Comparison of ENCODE assay signal across 8 cellular contexts in the genomic region with DNA sequence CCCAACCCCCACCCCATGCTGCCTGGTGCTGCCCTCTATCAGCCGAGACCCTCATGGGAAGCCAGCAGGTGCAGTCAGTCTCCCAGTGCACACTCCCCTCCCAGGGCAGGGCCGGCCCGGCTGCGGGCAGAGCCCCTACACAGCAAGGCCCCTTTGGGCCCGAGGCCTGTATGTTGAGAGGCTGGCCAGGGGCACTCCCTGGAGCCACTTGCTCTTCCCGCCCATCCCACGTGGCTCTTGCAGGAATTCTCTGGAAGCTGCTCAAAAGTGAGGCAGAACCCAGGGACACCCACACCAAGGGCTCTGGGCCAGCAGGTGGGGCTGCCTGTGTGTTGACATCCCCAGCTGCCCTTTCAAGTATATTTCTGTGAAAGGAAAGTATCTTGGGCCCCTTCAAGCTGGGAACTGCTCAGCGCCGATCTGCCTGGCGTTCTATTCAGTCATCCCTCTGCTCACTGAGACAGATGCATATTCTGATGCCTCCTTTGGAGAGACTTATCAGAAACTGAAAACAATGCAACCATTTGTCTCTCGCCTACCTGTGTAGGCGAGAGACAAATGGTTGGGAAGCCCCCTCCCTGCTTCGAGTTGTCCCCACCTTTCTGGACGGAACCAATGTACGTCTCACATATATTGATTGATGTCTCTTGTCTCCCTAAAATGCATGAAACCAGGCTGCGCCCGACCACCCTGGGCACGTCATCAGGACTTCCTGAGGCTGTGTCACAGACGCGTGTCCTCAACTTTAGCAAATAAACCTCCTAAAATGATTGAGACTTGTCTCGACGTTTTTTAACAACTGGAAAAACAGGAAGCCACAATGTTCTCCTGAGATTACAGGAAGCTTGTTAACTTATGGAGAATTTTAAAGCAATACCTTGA. TPM values are rescaled to one million over a fixed set of nuclear protein-coding genes. Genes with fewer than 3 reads are reported as not detected.
A peak's percentile ranks its signal among the peaks of the same experiment; 100 is the strongest.
DNase-seq lines count a peak whose midpoint lies in the region; ATAC-seq lines count a peak whose summit lies in the region.

No MANE protein-coding gene starts in this region.

- H3K9me3 Mint-ChIP-seq in activated T-cell treated with anti-CD3 and anti-CD28 coated beads, Interleukin-2, amount 50 U/mL, for 4 hours: no peaks in the 10 kb centered on the region

- ATAC-seq in activated T-cell treated with anti-CD3 and anti-CD28 coated beads, Interleukin-2, amount 50 U/mL, for 4 hours: peak; percentile 66 to 71
- no peak for ATAC-seq in GM21737 (IDR thresholded peaks at IDR 0.05; ENCODE audit: unreplicated experiment)

- peaks cover 17% of the 10 kb centered on the region for H3K36me3 Mint-ChIP-seq in activated T-cell treated with anti-CD3 and anti-CD28 coated beads, Interleukin-2, amount 50 U/mL, for 4 hours (ENCODE audit: insufficient read depth)

- no peaks in the 10 kb centered on the region for H3K27me3 Mint-ChIP-seq in activated T-cell treated with anti-CD3 and anti-CD28 coated beads, Interleukin-2, amount 50 U/mL, for 4 hours (ENCODE audit: low read depth)

- DNase-seq in NCI-H2171 treated with DMSO at 0.1 percent for 48 hours (lab: John Stamatoyannopoulos, UW): peak; percentile 20
- no peak for DNase-seq in NCI-H2171 (lab: John Stamatoyannopoulos, UW)
- peak; percentile 51 for DNase-seq in activated T-cell treated with anti-CD3 and anti-CD28 coated beads, Interleukin-2, amount 50 U/mL, for 4 hours
- peak; percentile 49 for DNase-seq in iPS-NIHi7 (ENCODE audit: extremely low spot score)
- peak; percentile 41 for DNase-seq in stimulated activated naive CD4-positive, alpha-beta T cell treated with Interleukin-2 at 50 U/mL for 16 hours (lab: John Stamatoyannopoulos, UW)
- no peak for DNase-seq in A172 (ENCODE audit: low spot score)
- no peak for DNase-seq in NCI-H128 (lab: John Stamatoyannopoulos, UW; ENCODE audit: unreplicated experiment)

- H3K4me1 Mint-ChIP-seq in activated T-cell treated with anti-CD3 and anti-CD28 coated beads, Interleukin-2, amount 50 U/mL, for 4 hours (ENCODE audit: low read depth): peaks cover 54% of the 10 kb centered on the region

- H3K4me3 Mint-ChIP-seq in activated T-cell treated with anti-CD3 and anti-CD28 coated beads, Interleukin-2, amount 50 U/mL, for 4 hours: peak overlapping the region; percentile 70

RNA-seq across cellular contexts. Expression of gene GPR132, which starts 6.0 kb away (rescaled TPM):
- 10 to 100 TPM; 14.6 to 18.4 (median 16.8) TPM for total RNA-seq in activated T-cell treated with anti-CD3 and anti-CD28 coated beads, Interleukin-2, amount 50 U/mL, for 4 hours
- total RNA-seq in A172 (2014; rRNA removed; shearing (Covaris generic)): 0.19 TPM in 1 of 2 replicates, not detected in the other

RNA-seq across cellular contexts. Expression of gene CDCA4, which starts 38.4 kb away (rescaled TPM):
- 10 to 100 TPM; 55.1 to 72.2 (median 58.3) TPM for total RNA-seq in activated T-cell treated with anti-CD3 and anti-CD28 coated beads, Interleukin-2, amount 50 U/mL, for 4 hours
- 37.2 and 40.4 TPM in 2 replicates for total RNA-seq in A172 (2014; rRNA removed; shearing (Covaris generic))

Comparison
In these comparisons a context has a peak if more than half of its experiments do, and no peak if none do; other contexts are left out.
1. DNase-seq: peak in NCI-H2171 treated with DMSO at 0.1 percent for 48 hours (single experiment), activated T-cell treated with anti-CD3 and anti-CD28 coated beads, Interleukin-2, amount 50 U/mL, for 4 hours (single experiment), iPS-NIHi7 (single experiment) and stimulated activated naive CD4-positive, alpha-beta T cell treated with Interleukin-2 at 50 U/mL for 16 hours (single experiment); none in NCI-H2171 (single experiment), A172 (single experiment) and NCI-H128 (single experiment).
2. RNA of gene GPR132, which starts 6.0 kb away (total RNA-seq): 14.6 to 18.4 TPM in activated T-cell treated with anti-CD3 and anti-CD28 coated beads, Interleukin-2, amount 50 U/mL, for 4 hours; 0.19 TPM in A172; every median in the first group is over 10 times any median in the second.